ENCODE assay signal across 10 cellular contexts in genomic region chr14:99035268-99035667, GRCh38.
DNase-seq lines count a peak whose midpoint lies in the region; ATAC-seq and TF ChIP-seq lines count a peak whose summit lies in the region.
"Had no signal": no experiment of that assay in that cellular context is flagged by ENCODE, and none has a peak within 500 bp of the region (broad histone marks: within the 10 kb centered on the region; RNA-seq: fewer than 3 reads in every experiment).

No MANE protein-coding gene starts in this region.

- H3K4me3 Mint-ChIP-seq in activated T-helper 17 cell treated with anti-CD3 and anti-CD28 coated beads, Interleukin-2, amount 50 U/mL, for 72 hours: no peak overlapping the region
- H3K4me3 Mint-ChIP-seq: brain, WTC11 had no signal

- H3K36me3 ChIP-seq in RWPE2 (ENCODE audit: low read depth): no peaks in the 10 kb centered on the region
- no peaks in the 10 kb centered on the region for H3K36me3 ChIP-seq in psoas muscle (ENCODE audit: insufficient read depth in 1 of 2, low read depth in 1 of 2)

- no peaks in the 10 kb centered on the region for H3K27me3 ChIP-seq in RWPE2 (ENCODE audit: insufficient read depth, poor library complexity, severe bottlenecking)
- no peaks in the 10 kb centered on the region for H3K27me3 ChIP-seq in psoas muscle (ENCODE audit: insufficient read depth in 3 of 3, low read length in 2 of 3)

- H3K36me3 Mint-ChIP-seq in activated T-helper 17 cell treated with anti-CD3 and anti-CD28 coated beads, Interleukin-2, amount 50 U/mL, for 72 hours (ENCODE audit: low read depth): no peaks in the 10 kb centered on the region
- H3K36me3 Mint-ChIP-seq: brain, WTC11 had no signal

- H3K27me3 Mint-ChIP-seq in activated T-helper 17 cell treated with anti-CD3 and anti-CD28 coated beads, Interleukin-2, amount 50 U/mL, for 72 hours: no peaks in the 10 kb centered on the region

- intact Hi-C loops in Right ventricle myocardium superior (cut with DNase I): no loop called here
- intact Hi-C loops in psoas muscle (cut with DNase I): no loop called here

- ATAC-seq in RWPE2 (ENCODE audit: low read depth): no peak
- ATAC-seq in Right ventricle myocardium superior (ENCODE audit: poor library complexity): peak; percentile 82
- ATAC-seq in psoas muscle: peak in 2 of 4 donors; percentile 34 to 44
- no peak for ATAC-seq in activated T-helper 17 cell treated with anti-CD3 and anti-CD28 coated beads, Interleukin-2, amount 50 U/mL, for 72 hours (replicated peaks)
- no peak for ATAC-seq in HG02763 (IDR thresholded peaks at IDR 0.05; ENCODE audit: unreplicated experiment)

- no peak overlapping the region for H3K4me3 ChIP-seq in RWPE2 (ENCODE audit: severe bottlenecking)
- no peak overlapping the region for H3K4me3 ChIP-seq in psoas muscle

- H3K4me1 ChIP-seq in RWPE2 (ENCODE audit: insufficient read depth, poor library complexity, severe bottlenecking) (peaks cover 17% of the 10 kb centered on the region), psoas muscle (peaks cover 5% of the 10 kb centered on the region)

- H3K9me3 ChIP-seq in RWPE2 (ENCODE audit: severe bottlenecking): no peaks in the 10 kb centered on the region
- H3K9me3 ChIP-seq in psoas muscle: no peaks in the 10 kb centered on the region

- 24 to 47% (median 37%) methylated on average over 4 of the region's 4 CpGs for WGBS in psoas muscle, 3 donors

- no peaks in the 10 kb centered on the region for H3K9me3 Mint-ChIP-seq in activated T-helper 17 cell treated with anti-CD3 and anti-CD28 coated beads, Interleukin-2, amount 50 U/mL, for 72 hours

- peak overlapping the region; percentile 83 for H3K27ac ChIP-seq in RWPE2 (ENCODE audit: poor library complexity, severe bottlenecking)
- H3K27ac ChIP-seq in psoas muscle: no peak overlapping the region

- H3K27ac Mint-ChIP-seq in activated T-helper 17 cell treated with anti-CD3 and anti-CD28 coated beads, Interleukin-2, amount 50 U/mL, for 72 hours: no peak overlapping the region
- H3K27ac Mint-ChIP-seq: WTC11 had no signal

- TF ChIP-seq CTCF in RWPE2 (IDR thresholded peaks at IDR 0.05; ENCODE audit: poor library complexity, severe bottlenecking) (no peak), psoas muscle (IDR thresholded peaks at IDR 0.05) (no peak)

- DNase-seq in CD1c-positive myeloid dendritic cell (ENCODE audit: extremely low spot score) (peak; percentile 76), RWPE2 (ENCODE audit: low spot score) (no peak), Right ventricle myocardium superior (peak; percentile 78), psoas muscle (peak; percentile 42 to 68), NCI-H1048 (lab: John Stamatoyannopoulos, UW) (no peak), NCI-H187 (lab: John Stamatoyannopoulos, UW) (no peak)

- no peaks in the 10 kb centered on the region for H3K4me1 Mint-ChIP-seq in activated T-helper 17 cell treated with anti-CD3 and anti-CD28 coated beads, Interleukin-2, amount 50 U/mL, for 72 hours

Comparison
In these comparisons a context has a peak if more than half of its experiments do, and no peak if none do; other contexts are left out.
1. DNase-seq: peak in CD1c-positive myeloid dendritic cell (single experiment), Right ventricle myocardium superior (single experiment) and psoas muscle (2 of 2); none in RWPE2 (single experiment), NCI-H1048 (single experiment) and NCI-H187 (0 of 2).